In the genomic region with DNA sequence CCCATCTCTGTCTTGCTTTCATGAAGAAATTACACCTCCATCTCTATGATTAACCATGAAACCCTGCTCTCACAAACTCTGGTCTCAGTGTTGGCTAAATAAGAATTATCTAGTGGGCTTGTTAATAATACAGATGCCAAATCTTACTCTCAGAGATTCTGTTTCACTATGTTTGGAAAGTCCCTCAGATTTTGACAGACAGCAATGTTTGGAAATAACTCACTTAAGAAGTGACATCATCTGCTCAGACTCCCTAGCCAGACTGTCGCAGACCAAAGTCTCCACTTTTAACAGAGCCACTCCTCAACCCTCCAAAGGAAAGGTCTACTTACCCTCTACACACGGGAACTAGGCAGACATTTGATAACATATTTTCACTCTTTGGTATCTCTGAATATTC, we compare ENCODE assay signal across 20 cellular contexts.
"Had no signal": no experiment of that assay in that cellular context is flagged by ENCODE, and none has a peak within 500 bp of the region (broad histone marks: within the 10 kb centered on the region; RNA-seq: fewer than 3 reads in every experiment).

No MANE protein-coding gene starts in this region.

- H3K27ac ChIP-seq: esophagus muscularis mucosa, foreskin keratinocyte, heart left ventricle, neutrophil, ovary, right lobe of liver, tibial nerve had no signal

- DNase-seq: activated CD4-positive, alpha-beta T cell treated with anti-CD3 and anti-CD28 coated beads for 1 hour; activated CD4-positive, alpha-beta T cell treated with anti-CD3 and anti-CD28 coated beads, Interleukin-2, amount 10 ng/mL, durations not matched to agents 7 days and 5 days; activated CD8-positive, alpha-beta T cell treated with anti-CD3 and anti-CD28 coated beads for 36 hours; activated naive CD8-positive, alpha-beta T cell treated with anti-CD3 and anti-CD28 coated beads, Interleukin-2, amount 50 U/mL, for 24 hours; activated T-cell treated with anti-CD3 and anti-CD28 coated beads, Interleukin-2, amount 50 U/mL, for 4 hours; amygdala; caudate nucleus; endodermal cell; foreskin keratinocyte; heart left ventricle; naive B cell; nephron progenitor cell; ovary; right lobe of liver; stimulated activated CD4-positive, alpha-beta T cell treated with anti-CD3 and anti-CD28 coated beads, Interleukin-2, amount 100 ng/mL, for 48 hours; stimulated activated naive CD4-positive, alpha-beta T cell treated with Interleukin-2 at 50 U/mL for 16 hours had no signal

- H3K9me3 ChIP-seq: neutrophil, ovary, right lobe of liver, tibial nerve had no signal

- ATAC-seq: activated CD8-positive, alpha-beta T cell treated with anti-CD3 and anti-CD28 coated beads for 36 hours; activated naive CD8-positive, alpha-beta T cell treated with anti-CD3 and anti-CD28 coated beads, Interleukin-2, amount 50 U/mL, for 24 hours; activated T-cell treated with anti-CD3 and anti-CD28 coated beads, Interleukin-2, amount 50 U/mL, for 4 hours; foreskin keratinocyte; heart left ventricle; WTC11 had no signal

- H3K4me1 ChIP-seq: foreskin keratinocyte, heart left ventricle, right lobe of liver, tibial nerve had no signal

- H3K4me3 ChIP-seq: esophagus muscularis mucosa, heart left ventricle, ovary, right lobe of liver, tibial nerve had no signal

- H3K36me3 ChIP-seq: esophagus muscularis mucosa, heart left ventricle, neutrophil, ovary, right lobe of liver, tibial nerve had no signal

- H3K27me3 ChIP-seq: esophagus muscularis mucosa, foreskin keratinocyte, heart left ventricle, neutrophil, ovary, right lobe of liver, tibial nerve had no signal
